ENCODE assay signal across 12 cellular contexts in genomic region chr5:155027993-155028629, GRCh38. TPM values are rescaled to one million over a fixed set of nuclear protein-coding genes. Genes with fewer than 3 reads are reported as not detected.
A peak's percentile ranks its signal among the peaks of the same experiment; 100 is the strongest.
DNase-seq lines count a peak whose midpoint lies in the region; ATAC-seq, FAIRE-seq and TF ChIP-seq lines count a peak whose summit lies in the region.
"Had no signal": no experiment of that assay in that cellular context is flagged by ENCODE, and none has a peak within 500 bp of the region (broad histone marks: within the 10 kb centered on the region; RNA-seq: fewer than 3 reads in every experiment).

No MANE protein-coding gene starts in this region.

- peak; percentile 57 for FAIRE-seq in GM18507 (lab: Jason Lieb, UNC)

- H3K36me3 Mint-ChIP-seq in type B pancreatic cell = no peaks in the 10 kb centered on the region

- TF ChIP-seq CTCF in AG10803 (conservative IDR thresholded peaks at IDR 0.05; ENCODE audit: low read length) (0 out of 2 replicates have a peak, but pooled peaks have one; percentile 2), epithelial cell of proximal tubule (conservative IDR thresholded peaks at IDR 0.05; ENCODE audit: low read depth, low read length) (peak; percentile 63), type B pancreatic cell (conservative IDR thresholded peaks at IDR 0.05) (no peak)

- H3K27me3 Mint-ChIP-seq in type B pancreatic cell = no peaks in the 10 kb centered on the region

- DNase-seq in AG10803 (ENCODE audit: low read depth) (no peak), GM18507 (ENCODE audit: extremely low spot score, insufficient read length, low read depth) (no peak), NCI-H526 treated with DMSO at 0.1 percent for 48 hours (lab: John Stamatoyannopoulos, UW) (peak; percentile 49), epithelial cell of proximal tubule (ENCODE audit: low read depth) (no peak), NCI-H2029 (lab: John Stamatoyannopoulos, UW) (no peak), type B pancreatic cell (ENCODE audit: extremely low spot score, unreplicated experiment) (no peak), retina (no peak)
- DNase-seq: NCI-H1048; stimulated activated CD4-positive, alpha-beta T cell treated with anti-CD3 and anti-CD28 coated beads, Interleukin-2, amount 100 ng/mL, for 48 hours had no signal

- no peak overlapping the region for H3K4me3 ChIP-seq in AG10803 (ENCODE audit: low read length)
- no peak overlapping the region for H3K4me3 ChIP-seq in epithelial cell of proximal tubule (ENCODE audit: low read depth, low read length)
- H3K4me3 ChIP-seq: tibial nerve had no signal

- no peak overlapping the region for H3K4me3 Mint-ChIP-seq in type B pancreatic cell
- H3K4me3 Mint-ChIP-seq: neural crest cell had no signal

- no peaks in the 10 kb centered on the region for H3K4me1 Mint-ChIP-seq in type B pancreatic cell (ENCODE audit: unreplicated experiment)
- H3K4me1 Mint-ChIP-seq: neural crest cell had no signal

- no peak for ATAC-seq in GM18498 (IDR thresholded peaks at IDR 0.05; ENCODE audit: unreplicated experiment)

- H3K9me3 Mint-ChIP-seq in type B pancreatic cell = no peaks in the 10 kb centered on the region
- H3K9me3 Mint-ChIP-seq: neural crest cell had no signal

- no peak overlapping the region for H3K27ac Mint-ChIP-seq in type B pancreatic cell

RNA-seq across cellular contexts. Expression of gene KIF4B, which starts 14.6 kb away (rescaled TPM):
- total RNA-seq in epithelial cell of proximal tubule = not detected in 2 replicates
- total RNA-seq in type B pancreatic cell (ENCODE audit: low replicate concordance) = 0.14 and 0.17 TPM in 2 replicates
- total RNA-seq: neural crest cell, tibial nerve had no signal
